ENCODE assay signal across 17 cellular contexts in genomic region chr10:68434657-68435056, GRCh38. TPM values are rescaled to one million over a fixed set of nuclear protein-coding genes. Genes with fewer than 3 reads are reported as not detected.
A peak's percentile ranks its signal among the peaks of the same experiment; 100 is the strongest.
DNase-seq lines count a peak whose midpoint lies in the region; ATAC-seq and TF ChIP-seq lines count a peak whose summit lies in the region.
"Had no signal": no experiment of that assay in that cellular context is flagged by ENCODE, and none has a peak within 500 bp of the region (broad histone marks: within the 10 kb centered on the region; RNA-seq: fewer than 3 reads in every experiment).

No MANE protein-coding gene starts in this region.

- H3K27ac ChIP-seq in H9 (ENCODE audit: insufficient read length, low read depth, low read length) = no peak overlapping the region
- no peak overlapping the region for H3K27ac ChIP-seq in RWPE2 (ENCODE audit: poor library complexity, severe bottlenecking)
- H3K27ac ChIP-seq in esophagus muscularis mucosa (replicated peaks in 1 of 4) = no peak overlapping the region
- no peak overlapping the region for H3K27ac ChIP-seq in mesenchymal stem cell (ENCODE audit: low read length, poor library complexity, severe bottlenecking)
- H3K27ac ChIP-seq: BLaER1 had no signal

- H3K23ac ChIP-seq in H9 (ENCODE audit: insufficient read length, low read depth, low read length) = no peak overlapping the region
- H3K23ac ChIP-seq in mesenchymal stem cell (ENCODE audit: low read length in 2 of 2) = no peak overlapping the region

- H3K18ac ChIP-seq in H9 (ENCODE audit: insufficient read length, low read depth, low read length) (no peak overlapping the region), mesenchymal stem cell (ENCODE audit: low read depth in 1 of 2, low read length in 2 of 2) (no peak overlapping the region)

- no peak overlapping the region for H2BK15ac ChIP-seq in H9 (ENCODE audit: low read depth, low read length)
- no peak overlapping the region for H2BK15ac ChIP-seq in mesenchymal stem cell (ENCODE audit: low read depth, poor library complexity, severe bottlenecking)

- no peak overlapping the region for H2BK12ac ChIP-seq in H9 (ENCODE audit: insufficient read length, low read depth, low read length)
- no peak overlapping the region for H2BK12ac ChIP-seq in mesenchymal stem cell (ENCODE audit: low read length in 2 of 2)

- H3K9me3 ChIP-seq in H9 (ENCODE audit: control insufficient read depth, low read depth, low read length) (no peaks in the 10 kb centered on the region), RWPE2 (ENCODE audit: severe bottlenecking) (no peaks in the 10 kb centered on the region), esophagus muscularis mucosa (no peaks in the 10 kb centered on the region), mesenchymal stem cell (ENCODE audit: control insufficient read depth, low read length) (no peaks in the 10 kb centered on the region)
- H3K9me3 ChIP-seq: BLaER1, SK-N-SH had no signal

- H3K27me3 Mint-ChIP-seq in H9 (ENCODE audit: low read depth) = no peaks in the 10 kb centered on the region
- H3K27me3 Mint-ChIP-seq: CD8-positive, alpha-beta memory T cell had no signal

- H4K20me1 ChIP-seq in H9 (ENCODE audit: control insufficient read depth, insufficient read depth, insufficient read length) = no peaks in the 10 kb centered on the region
- H4K20me1 ChIP-seq: BLaER1 had no signal

- TF ChIP-seq CTCF in H9 (conservative IDR thresholded peaks at IDR 0.05) (no peak), RWPE2 (IDR thresholded peaks at IDR 0.05; ENCODE audit: poor library complexity, severe bottlenecking) (no peak), esophagus muscularis mucosa (IDR thresholded peaks at IDR 0.05) (no peak), omental fat pad (IDR thresholded peaks at IDR 0.05) (no peak)

- no peak for DNase-seq in H9
- DNase-seq in RWPE2 (ENCODE audit: low spot score) = no peak
- peak; percentile 14 for DNase-seq in esophagus muscularis mucosa (ENCODE audit: extremely low spot score)
- peak; percentile 20 for DNase-seq in mesenchymal stem cell
- no peak for DNase-seq in omental fat pad (ENCODE audit: low spot score)
- DNase-seq in anterior cingulate cortex (lab: John Stamatoyannopoulos, UW) = no peak
- DNase-seq in cortex of kidney (lab: John Stamatoyannopoulos, UW) = no peak
- DNase-seq: CD8-positive, alpha-beta memory T cell; DMS53; NCI-H1105 treated with DMSO at 0.1 percent for 48 hours; NCI-H187; NCI-H2107; NCI-H510A; NCI-H748 treated with DMSO at 0.1 percent for 48 hours; SHP77 treated with DMSO at 0.1 percent for 48 hours; SK-N-SH had no signal

- H3T11ph ChIP-seq in H9 (ENCODE audit: low read length) = no peak overlapping the region

- no CpG with 5 or more reads among the region's 4 CpGs for WGBS in H9 (ENCODE audit: extremely low coverage, insufficient read length, low lambda C conversion rate)
- 92% methylated on average over 4 of the region's 4 CpGs for WGBS in esophagus muscularis mucosa
- 96% methylated on average over 3 of the region's 4 CpGs for whole genome bisulfite sequencing in mesenchymal stem cell

- no peaks in the 10 kb centered on the region for H3K27me3 ChIP-seq in H9 (ENCODE audit: insufficient read depth, low read length)
- H3K27me3 ChIP-seq in RWPE2 (ENCODE audit: insufficient read depth, poor library complexity, severe bottlenecking) = no peaks in the 10 kb centered on the region
- no peaks in the 10 kb centered on the region for H3K27me3 ChIP-seq in esophagus muscularis mucosa
- H3K27me3 ChIP-seq in mesenchymal stem cell (ENCODE audit: control insufficient read depth in 1 of 2, insufficient read depth in 1 of 2, low read length in 2 of 2) = no peaks in the 10 kb centered on the region
- H3K27me3 ChIP-seq: BLaER1 had no signal

- H3K9ac ChIP-seq in H9 (ENCODE audit: extremely low read depth, insufficient read length, low read length) = no peak overlapping the region
- no peak overlapping the region for H3K9ac ChIP-seq in mesenchymal stem cell (ENCODE audit: low read length)
- H3K9ac ChIP-seq: BLaER1, SK-N-SH had no signal

- no peaks in the 10 kb centered on the region for H3K9me3 Mint-ChIP-seq in H9
- H3K9me3 Mint-ChIP-seq: CD8-positive, alpha-beta memory T cell had no signal

- H2BK5ac ChIP-seq in H9 (ENCODE audit: insufficient read length, low read length) (no peak overlapping the region), mesenchymal stem cell (ENCODE audit: low read depth, low read length, poor library complexity, severe bottlenecking) (no peak overlapping the region)

- H3K36me3 ChIP-seq in RWPE2 (ENCODE audit: low read depth) (peaks cover 59% of the 10 kb centered on the region), esophagus muscularis mucosa (no peaks in the 10 kb centered on the region), mesenchymal stem cell (ENCODE audit: control insufficient read depth in 1 of 2, insufficient read depth in 2 of 2, low read depth in 1 of 2, low read length in 2 of 2) (peaks cover 0 to 3% of the 10 kb centered on the region in 2 experiments)

- H3K23me2 ChIP-seq in H9 (ENCODE audit: insufficient read length, low read depth, low read length, poor library complexity, severe bottlenecking) = no peaks in the 10 kb centered on the region

- H3K14ac ChIP-seq in H9 (ENCODE audit: insufficient read depth, low read length) = no peak overlapping the region
- no peak overlapping the region for H3K14ac ChIP-seq in mesenchymal stem cell (ENCODE audit: low read length in 2 of 2)

- no peaks in the 10 kb centered on the region for H3K4me1 Mint-ChIP-seq in H9
- H3K4me1 Mint-ChIP-seq: CD8-positive, alpha-beta memory T cell had no signal

- no peak overlapping the region for H3K56ac ChIP-seq in H9 (ENCODE audit: insufficient read length, low read depth, low read length)

- H3K4me3 Mint-ChIP-seq in H9 = no peak overlapping the region
- H3K4me3 Mint-ChIP-seq: CD8-positive, alpha-beta memory T cell had no signal

- no peak overlapping the region for H3K4ac ChIP-seq in H9 (ENCODE audit: low read depth, low read length)
- no peak overlapping the region for H3K4ac ChIP-seq in mesenchymal stem cell (ENCODE audit: low read depth in 1 of 2, low read length in 2 of 2)

- no peak for TF ChIP-seq EP300 in esophagus muscularis mucosa (IDR thresholded peaks at IDR 0.05)

- H2BK120ac ChIP-seq in H9 (ENCODE audit: low read depth, low read length, poor library complexity, severe bottlenecking) (no peak overlapping the region), mesenchymal stem cell (ENCODE audit: low read depth, low read length) (no peak overlapping the region)

- ATAC-seq in RWPE2 (ENCODE audit: low read depth) = peak; percentile 82
- no peak for ATAC-seq in omental fat pad (ENCODE audit: low FRiP score)

- no peak overlapping the region for H2BK20ac ChIP-seq in H9 (ENCODE audit: low read depth, low read length, poor library complexity, severe bottlenecking)

- H3K4me1 ChIP-seq in H9 (ENCODE audit: insufficient read depth, low read length) (no peaks in the 10 kb centered on the region), RWPE2 (ENCODE audit: insufficient read depth, poor library complexity, severe bottlenecking) (peaks cover 11% of the 10 kb centered on the region), esophagus muscularis mucosa (no peaks in the 10 kb centered on the region), mesenchymal stem cell (ENCODE audit: control insufficient read depth, insufficient read depth, low read depth, low read length) (peaks cover 3% of the 10 kb centered on the region)
- H3K4me1 ChIP-seq: BLaER1 had no signal

- no peak overlapping the region for H2AK5ac ChIP-seq in H9 (ENCODE audit: insufficient read length, low read length)
- no peak overlapping the region for H2AK5ac ChIP-seq in mesenchymal stem cell (ENCODE audit: low read length, severe bottlenecking)

- H4K8ac ChIP-seq in H9 (replicated peaks; ENCODE audit: insufficient read length, low read depth, low read length) = no peak overlapping the region
- no peak overlapping the region for H4K8ac ChIP-seq in mesenchymal stem cell (ENCODE audit: low read length)

- H4K91ac ChIP-seq in H9 (ENCODE audit: insufficient read length, low read depth, low read length) = no peak overlapping the region
- no peak overlapping the region for H4K91ac ChIP-seq in mesenchymal stem cell (ENCODE audit: low read length)

- no peaks in the 10 kb centered on the region for H3K79me1 ChIP-seq in H9 (ENCODE audit: insufficient read depth, low read depth, low read length, poor library complexity, severe bottlenecking)
- peaks cover 4% of the 10 kb centered on the region for H3K79me1 ChIP-seq in mesenchymal stem cell (replicated peaks; ENCODE audit: low read length, poor library complexity, severe bottlenecking)

- peaks cover 31 to 68% (median 59%) of the 10 kb centered on the region in 3 experiments; a peak in 6 of 7 replicates for H3K36me3 Mint-ChIP-seq in H9 (ENCODE audit: insufficient read depth in 1 of 3, low read depth in 3 of 3)

- H2AFZ ChIP-seq in H9 (ENCODE audit: low read length) (no peak overlapping the region), mesenchymal stem cell (ENCODE audit: low read depth, low read length) (no peak overlapping the region)

- no peak for TF ChIP-seq POLR2A in esophagus muscularis mucosa (IDR thresholded peaks at IDR 0.05; ENCODE audit: low read depth)

- peak overlapping the region in 2 of 3 experiments; percentile 17 to 36; a peak in 2 of 7 replicates for H3K27ac Mint-ChIP-seq in H9
- H3K27ac Mint-ChIP-seq: CD8-positive, alpha-beta memory T cell had no signal

- no peaks in the 10 kb centered on the region for H3K79me2 ChIP-seq in H9 (ENCODE audit: insufficient read depth, low read length)

- H3K4me2 ChIP-seq in H9 (ENCODE audit: insufficient read depth, insufficient read length, low read length) (no peak overlapping the region), mesenchymal stem cell (ENCODE audit: low read length, poor library complexity, severe bottlenecking) (no peak overlapping the region)
- H3K4me2 ChIP-seq: BLaER1, SK-N-SH had no signal

- no peak overlapping the region for H3K4me3 ChIP-seq in RWPE2 (ENCODE audit: severe bottlenecking)
- no peak overlapping the region for H3K4me3 ChIP-seq in esophagus muscularis mucosa
- H3K4me3 ChIP-seq in mesenchymal stem cell (ENCODE audit: insufficient read depth in 1 of 2, low read depth in 1 of 2, low read length in 2 of 2) = no peak overlapping the region
- H3K4me3 ChIP-seq: BLaER1 had no signal

- no peak overlapping the region for H4K5ac ChIP-seq in H9 (ENCODE audit: insufficient read length, low read depth, low read length)

- intact Hi-C loops in esophagus muscularis mucosa (cut with DNase I) = no loop called here

RNA-seq across cellular contexts. Expression of gene RUFY2, which starts 27.6 kb away (rescaled TPM):
- total RNA-seq in H9 (2021) (14.0 and 14.1 TPM in 2 replicates), esophagus muscularis mucosa (10 to 100 TPM; 14.8 to 26.2 (median 17.8) TPM), omental fat pad (10 to 100 TPM; 21.3 to 34.5 (median 22.8) TPM)
- polyA plus RNA-seq in mesenchymal stem cell (2013, experiment 1 of 2) = 16.7 TPM
- 17.8 TPM for polyA plus RNA-seq in mesenchymal stem cell (2013, experiment 2 of 2)

RNA-seq across cellular contexts. Expression of gene DNA2, which starts 37.1 kb away (rescaled TPM):
- total RNA-seq in H9 (2021) (43.4 and 46.9 TPM in 2 replicates), esophagus muscularis mucosa (1 to 10 TPM; 2.0 to 2.9 (median 2.6) TPM), omental fat pad (1 to 10 TPM; 2.3 to 4.1 (median 3.3) TPM)
- polyA plus RNA-seq in mesenchymal stem cell (2013, experiment 1 of 2) = 1.6 TPM
- polyA plus RNA-seq in mesenchymal stem cell (2013, experiment 2 of 2) = 1.3 TPM

Comparison
In these comparisons a context has a peak if more than half of its experiments do, and no peak if none do; other contexts are left out.
1. DNase-seq: peak in esophagus muscularis mucosa (single experiment) and mesenchymal stem cell (single experiment); none in H9 (single experiment), RWPE2 (single experiment), omental fat pad (single experiment), anterior cingulate cortex (0 of 58) and cortex of kidney (single experiment).